In the genomic region with DNA sequence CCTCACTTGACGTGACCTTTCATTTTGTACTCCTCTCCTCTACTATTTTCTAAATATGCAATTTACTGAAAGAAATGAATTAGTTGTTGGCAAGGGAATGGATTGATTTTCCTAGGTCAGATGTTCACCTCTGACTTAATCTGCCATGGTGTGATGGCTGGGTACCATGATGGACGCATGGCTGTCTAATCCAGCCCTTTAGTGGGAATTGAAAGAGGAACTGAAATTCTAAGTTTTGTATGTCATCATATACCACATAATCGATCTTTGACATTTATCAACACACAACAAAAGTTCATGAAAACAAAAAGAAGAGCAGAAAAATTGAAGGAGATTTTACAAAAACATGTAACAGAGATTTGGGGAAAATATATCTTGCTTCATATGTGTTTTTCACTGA, we compare ENCODE assay signal across 22 cellular contexts.
"Had no signal": no experiment of that assay in that cellular context is flagged by ENCODE, and none has a peak within 500 bp of the region (broad histone marks: within the 10 kb centered on the region; RNA-seq: fewer than 3 reads in every experiment).

No MANE protein-coding gene starts in this region.

- H3K27me3 ChIP-seq: brain microvascular endothelial cell, upper lobe of right lung had no signal

- H3K27ac ChIP-seq: brain microvascular endothelial cell, upper lobe of right lung had no signal

- H3K4me3 Mint-ChIP-seq: activated CD4-positive, alpha-beta T cell treated with anti-CD3 and anti-CD28 coated beads, Interleukin-2, amount 10 ng/mL, durations not matched to agents 24 days and 14 days; activated CD8-positive, alpha-beta T cell treated with anti-CD3 and anti-CD28 coated beads for 36 hours; activated naive CD4-positive, alpha-beta T cell treated with anti-CD3 and anti-CD28 coated beads for 36 hours; central memory CD8-positive, alpha-beta T cell; nephron progenitor cell had no signal

- H3K4me1 Mint-ChIP-seq: activated CD4-positive, alpha-beta T cell treated with anti-CD3 and anti-CD28 coated beads, Interleukin-2, amount 10 ng/mL, durations not matched to agents 24 days and 14 days had no signal

- H3K9me3 ChIP-seq: upper lobe of right lung had no signal

- FAIRE-seq: endometrium, frontal cortex, kidney had no signal

- ATAC-seq: activated CD8-positive, alpha-beta T cell treated with anti-CD3 and anti-CD28 coated beads for 36 hours; left lobe of liver; upper lobe of right lung had no signal

- H3K4me3 ChIP-seq: lung, upper lobe of right lung had no signal

- H3K27me3 Mint-ChIP-seq: activated CD8-positive, alpha-beta T cell treated with anti-CD3 and anti-CD28 coated beads for 36 hours; central memory CD8-positive, alpha-beta T cell had no signal

- H3K36me3 ChIP-seq: brain microvascular endothelial cell, upper lobe of right lung had no signal

- DNase-seq: activated CD4-positive, alpha-beta T cell treated with anti-CD3 and anti-CD28 coated beads, Interleukin-2, amount 10 ng/mL, durations not matched to agents 24 days and 14 days; activated CD4-positive, CD25-positive, alpha-beta regulatory T cell; activated CD8-positive, alpha-beta T cell treated with anti-CD3 and anti-CD28 coated beads for 36 hours; activated naive CD4-positive, alpha-beta T cell treated with anti-CD3 and anti-CD28 coated beads for 36 hours; activated T-cell treated with anti-CD3 and anti-CD28 coated beads, Interleukin-2, amount 50 U/mL, for 1 hour; anterior cingulate cortex; brain microvascular endothelial cell; cortex of kidney; erythroblast; hypothalamus; kidney; nephron progenitor cell; nucleus accumbens; retina; stimulated activated CD8-positive, alpha-beta memory T cell treated with anti-CD3 and anti-CD28 coated beads, Interleukin-4, amount 100 ng/mL, for 48 hours; stimulated activated naive CD4-positive, alpha-beta T cell; upper lobe of right lung had no signal

- H3K27ac Mint-ChIP-seq: activated CD4-positive, alpha-beta T cell treated with anti-CD3 and anti-CD28 coated beads, Interleukin-2, amount 10 ng/mL, durations not matched to agents 24 days and 14 days; activated CD8-positive, alpha-beta T cell treated with anti-CD3 and anti-CD28 coated beads for 36 hours; activated naive CD4-positive, alpha-beta T cell treated with anti-CD3 and anti-CD28 coated beads for 36 hours; nephron progenitor cell had no signal

- H3K9me3 Mint-ChIP-seq: activated CD4-positive, alpha-beta T cell treated with anti-CD3 and anti-CD28 coated beads, Interleukin-2, amount 10 ng/mL, durations not matched to agents 24 days and 14 days; activated CD8-positive, alpha-beta T cell treated with anti-CD3 and anti-CD28 coated beads for 36 hours; activated naive CD4-positive, alpha-beta T cell treated with anti-CD3 and anti-CD28 coated beads for 36 hours; nephron progenitor cell had no signal
